24 cellular contexts compared by ENCODE assay signal in genomic region chrX:9327086-9327746, GRCh38.
"Had no signal": no experiment of that assay in that cellular context is flagged by ENCODE, and none has a peak within 500 bp of the region (broad histone marks: within the 10 kb centered on the region; RNA-seq: fewer than 3 reads in every experiment).

No MANE protein-coding gene starts in this region.

- DNase-seq: activated B cell treated with CpG ODN at 0.5 μM for 24 hours; activated CD4-positive, alpha-beta T cell treated with anti-CD3 and anti-CD28 coated beads, Interleukin-2, amount 50 U/mL, for 1 hour; activated CD8-positive, alpha-beta T cell treated with anti-CD3 and anti-CD28 coated beads for 36 hours; activated naive CD4-positive, alpha-beta T cell; activated T-cell treated with anti-CD3 and anti-CD28 coated beads for 4 hours; activated T-cell treated with anti-CD3 and anti-CD28 coated beads, Interleukin-2, amount 50 U/mL, for 72 hours; endodermal cell; heart right ventricle; left ventricle myocardium inferior; mucosa of descending colon; posterior cingulate gyrus; small intestine; stimulated activated CD4-positive, alpha-beta T cell treated with anti-CD3 and anti-CD28 coated beads, Interleukin-4, amount 100 ng/mL, for 4 hours; stimulated activated naive B cell treated with anti-CD40 and anti-IgM and Interleukin-4, amounts not matched to agents 10 μg/mL and 1 μg/mL and 100 μg/mL, for 72 hours; stomach; thyroid gland; upper lobe of left lung had no signal

- H3K27ac ChIP-seq: heart right ventricle, left ventricle myocardium inferior, stomach, thyroid gland, upper lobe of left lung, vagina had no signal

- H3K4me1 ChIP-seq: heart right ventricle, left ventricle myocardium inferior, stomach, thyroid gland, upper lobe of left lung, vagina had no signal

- H3K4me3 ChIP-seq: heart right ventricle, left ventricle myocardium inferior, lung, mucosa of descending colon, stomach, thyroid gland, upper lobe of left lung, vagina had no signal

- H3K27me3 ChIP-seq: stomach, thyroid gland, upper lobe of left lung, vagina had no signal

- H3K9me3 ChIP-seq: heart right ventricle, left ventricle myocardium inferior, mucosa of descending colon, thyroid gland, upper lobe of left lung, vagina had no signal

- H3K36me3 ChIP-seq: heart right ventricle, left ventricle myocardium inferior, stomach, thyroid gland, upper lobe of left lung, vagina had no signal

- ATAC-seq: activated CD8-positive, alpha-beta T cell treated with anti-CD3 and anti-CD28 coated beads for 36 hours; activated naive CD4-positive, alpha-beta T cell treated with anti-CD3 and anti-CD28 coated beads, Interleukin-2, amount 50 U/mL, for 72 hours; esophagus mucosa; heart right ventricle; mucosa of descending colon; natural killer cell treated with Interleukin-12 subunit alpha and Interleukin-12 subunit beta and Interleukin-15 and Interleukin-18, amount 100 ng/mL, for 72 hours; sciatic nerve; stimulated activated naive B cell treated with anti-CD40 and anti-IgM and Interleukin-4, amounts not matched to agents 10 μg/mL and 1 μg/mL and 100 μg/mL, for 72 hours had no signal

- FAIRE-seq: bronchial epithelial cell, small intestine had no signal
